Comparison of ENCODE assay signal across 16 cellular contexts in the genomic region with DNA sequence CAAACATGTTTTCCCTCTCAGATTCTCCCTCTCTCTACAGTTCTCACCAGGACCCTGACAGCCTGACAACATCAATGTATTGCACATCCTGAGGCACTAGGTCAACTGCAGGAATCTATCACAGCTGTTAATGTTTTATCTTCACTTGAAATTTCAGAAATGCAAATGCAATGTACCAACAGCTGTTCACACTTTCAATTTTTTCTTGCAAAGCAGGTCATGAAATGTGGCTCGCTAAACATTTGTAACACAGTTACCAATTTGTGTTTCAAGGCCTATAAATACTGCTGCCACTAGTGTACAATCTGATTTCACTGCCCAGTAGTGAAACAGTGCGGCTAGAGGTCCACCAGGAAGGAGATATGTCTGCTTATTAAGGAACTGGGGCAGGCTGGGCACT.
DNase-seq lines count a peak whose midpoint lies in the region; ATAC-seq and TF ChIP-seq lines count a peak whose summit lies in the region.
"Had no signal": no experiment of that assay in that cellular context is flagged by ENCODE, and none has a peak within 500 bp of the region (broad histone marks: within the 10 kb centered on the region; RNA-seq: fewer than 3 reads in every experiment).

No MANE protein-coding gene starts in this region.

- H3K4me1 Mint-ChIP-seq in activated naive CD4-positive, alpha-beta T cell treated with anti-CD3 and anti-CD28 coated beads, Interleukin-2, amount 10 ng/mL, durations not matched to agents 7 days and 5 days: no peaks in the 10 kb centered on the region
- H3K4me1 Mint-ChIP-seq: stimulated activated effector memory CD8-positive, alpha-beta T cell treated with anti-CD3 and anti-CD28 coated beads, Interleukin-12 subunit alpha, Interleukin-12 subunit beta, amount 100 ng/mL, for 72 hours had no signal

- no peaks in the 10 kb centered on the region for H3K27me3 Mint-ChIP-seq in activated naive CD4-positive, alpha-beta T cell treated with anti-CD3 and anti-CD28 coated beads, Interleukin-2, amount 10 ng/mL, durations not matched to agents 7 days and 5 days

- H3K4me3 Mint-ChIP-seq in activated naive CD4-positive, alpha-beta T cell treated with anti-CD3 and anti-CD28 coated beads, Interleukin-2, amount 10 ng/mL, durations not matched to agents 7 days and 5 days: no peak overlapping the region
- H3K4me3 Mint-ChIP-seq: activated naive CD4-positive, alpha-beta T cell treated with anti-CD3 and anti-CD28 coated beads for 36 hours; stimulated activated effector memory CD8-positive, alpha-beta T cell treated with anti-CD3 and anti-CD28 coated beads, Interleukin-12 subunit alpha, Interleukin-12 subunit beta, amount 100 ng/mL, for 72 hours had no signal

- no peak overlapping the region for H3K27ac ChIP-seq in substantia nigra (ENCODE audit: low read depth, low read length, poor library complexity, severe bottlenecking)
- H3K27ac ChIP-seq: parathyroid adenoma, RWPE1 had no signal

- no peak overlapping the region for H3K27ac Mint-ChIP-seq in activated naive CD4-positive, alpha-beta T cell treated with anti-CD3 and anti-CD28 coated beads, Interleukin-2, amount 10 ng/mL, durations not matched to agents 7 days and 5 days
- H3K27ac Mint-ChIP-seq: activated naive CD4-positive, alpha-beta T cell treated with anti-CD3 and anti-CD28 coated beads for 36 hours; stimulated activated effector memory CD8-positive, alpha-beta T cell treated with anti-CD3 and anti-CD28 coated beads, Interleukin-12 subunit alpha, Interleukin-12 subunit beta, amount 100 ng/mL, for 72 hours had no signal

- no peak for TF ChIP-seq CTCF in GM12865 (IDR thresholded peaks at IDR 0.05; ENCODE audit: insufficient read depth, low read depth, low read length, missing control alignments)

- CTCF ChIA-PET in activated naive CD4-positive, alpha-beta T cell treated with anti-CD3 and anti-CD28 coated beads, Interleukin-2, amount 10 ng/mL, durations not matched to agents 7 days and 5 days (lab: Charles Lee): no interaction called here

- no peak overlapping the region for H3K4me3 ChIP-seq in GM12865 (ENCODE audit: low read depth, low read length)

- DNase-seq in GM12865 (ENCODE audit: low read depth): peak; percentile 2
- no peak for DNase-seq in activated CD8-positive, alpha-beta memory T cell treated with anti-CD3 and anti-CD28 coated beads for 24 hours
- DNase-seq in middle frontal gyrus (ENCODE audit: extremely low spot score, low spot score): no peak
- DNase-seq in substantia nigra (lab: John Stamatoyannopoulos, UW): no peak
- no peak for DNase-seq in activated naive CD4-positive, alpha-beta T cell treated with anti-CD3 and anti-CD28 coated beads, Interleukin-2, amount 10 ng/mL, durations not matched to agents 7 days and 5 days
- DNase-seq: activated naive CD4-positive, alpha-beta T cell treated with anti-CD3 and anti-CD28 coated beads for 36 hours; DMS153; NCI-H1105; T1000 had no signal

- peak; percentile 92 for ATAC-seq in GM19438 (IDR thresholded peaks at IDR 0.05; ENCODE audit: low read depth, unreplicated experiment)
- ATAC-seq in HG02943 (IDR thresholded peaks at IDR 0.05; ENCODE audit: low read depth, unreplicated experiment): peak; percentile 91
- ATAC-seq in HG03575 (IDR thresholded peaks at IDR 0.05; ENCODE audit: extremely low read depth, insufficient number of reproducible peaks, low FRiP score, unreplicated experiment): peak; percentile 63
- ATAC-seq: HCT116; stimulated activated effector memory CD8-positive, alpha-beta T cell treated with anti-CD3 and anti-CD28 coated beads, Interleukin-12 subunit alpha, Interleukin-12 subunit beta, amount 100 ng/mL, for 72 hours had no signal

- H3K36me3 Mint-ChIP-seq in activated naive CD4-positive, alpha-beta T cell treated with anti-CD3 and anti-CD28 coated beads, Interleukin-2, amount 10 ng/mL, durations not matched to agents 7 days and 5 days: no peaks in the 10 kb centered on the region
- H3K36me3 Mint-ChIP-seq: stimulated activated effector memory CD8-positive, alpha-beta T cell treated with anti-CD3 and anti-CD28 coated beads, Interleukin-12 subunit alpha, Interleukin-12 subunit beta, amount 100 ng/mL, for 72 hours had no signal

- no peaks in the 10 kb centered on the region for H3K9me3 Mint-ChIP-seq in activated naive CD4-positive, alpha-beta T cell treated with anti-CD3 and anti-CD28 coated beads, Interleukin-2, amount 10 ng/mL, durations not matched to agents 7 days and 5 days
- H3K9me3 Mint-ChIP-seq: activated naive CD4-positive, alpha-beta T cell treated with anti-CD3 and anti-CD28 coated beads for 36 hours; stimulated activated effector memory CD8-positive, alpha-beta T cell treated with anti-CD3 and anti-CD28 coated beads, Interleukin-12 subunit alpha, Interleukin-12 subunit beta, amount 100 ng/mL, for 72 hours had no signal
